ENCODE assay signal across 6 cellular contexts in genomic region chr1:167786502-167786901, GRCh38.
"Had no signal": no experiment of that assay in that cellular context is flagged by ENCODE, and none has a peak within 500 bp of the region (broad histone marks: within the 10 kb centered on the region; RNA-seq: fewer than 3 reads in every experiment).

No MANE protein-coding gene starts in this region.

- H3K4me3 ChIP-seq: GM23248, K562 had no signal

- ATAC-seq: K562 had no signal

- DNase-seq: GM23248, GOT3, H9, HCEC 1CT, IMR-90 had no signal

- H3K4me3 Mint-ChIP-seq: H9 had no signal

- H3K9me3 Mint-ChIP-seq: H9 had no signal

- H2AFZ ChIP-seq: GM23248 had no signal

- H3K9ac ChIP-seq: GM23248 had no signal

- H3K27ac ChIP-seq: GM23248 had no signal
